Comparison of ENCODE assay signal across 8 cellular contexts in genomic region chr1:162003825-162004205, GRCh38. TPM values are rescaled to one million over a fixed set of nuclear protein-coding genes. Genes with fewer than 3 reads are reported as not detected.
DNase-seq lines count a peak whose midpoint lies in the region; ATAC-seq, FAIRE-seq and TF ChIP-seq lines count a peak whose summit lies in the region.

No MANE protein-coding gene starts in this region.

- no peaks in the 10 kb centered on the region for H3K79me2 ChIP-seq in HepG2 (ENCODE audit: insufficient read depth, low read length)

- H3K9ac ChIP-seq in HepG2 (ENCODE audit: insufficient read depth, low read depth, low read length) = no peak overlapping the region

- no peak for FAIRE-seq in HepG2 (lab: Jason Lieb, UNC)

- no peaks in the 10 kb centered on the region for H3K27me3 ChIP-seq in right lobe of liver
- H3K27me3 ChIP-seq in HepG2 (ENCODE audit: control insufficient read depth in 1 of 2, insufficient read depth in 2 of 2, low read length in 2 of 2) = peaks cover 6 to 40% of the 10 kb centered on the region in 2 experiments; a peak in 4 of 5 replicates

- H3K4me3 ChIP-seq in right lobe of liver (no peak overlapping the region), HepG2 (replicated peaks in 1 of 3; ENCODE audit: insufficient read depth in 1 of 3, low read depth in 2 of 3, low read length in 3 of 3) (no peak overlapping the region)

- no peak overlapping the region for H3K27ac Mint-ChIP-seq in mesothelial cell of epicardium
- H3K27ac Mint-ChIP-seq in activated naive CD8-positive, alpha-beta T cell treated with anti-CD3 and anti-CD28 coated beads for 36 hours = no peak overlapping the region
- H3K27ac Mint-ChIP-seq in T-helper 17 cell = no peak overlapping the region

- no peak for DNase-seq in right lobe of liver
- DNase-seq in HepG2 (ENCODE audit: low spot score) = no peak
- DNase-seq in amniotic epithelial cell (ENCODE audit: low read depth) = peak; percentile 72
- peak; percentile 76 for DNase-seq in kidney tubule cell (ENCODE audit: low spot score)
- DNase-seq in mesothelial cell of epicardium (ENCODE audit: low spot score in 2 of 2, unreplicated experiment in 2 of 2) = no peak
- DNase-seq in activated naive CD8-positive, alpha-beta T cell treated with anti-CD3 and anti-CD28 coated beads for 36 hours = no peak
- DNase-seq in T-helper 17 cell = no peak

- H3K4me1 Mint-ChIP-seq in mesothelial cell of epicardium (peaks cover 12% of the 10 kb centered on the region), T-helper 17 cell (no peaks in the 10 kb centered on the region)
- H3K4me1 Mint-ChIP-seq in activated naive CD8-positive, alpha-beta T cell treated with anti-CD3 and anti-CD28 coated beads for 36 hours = peaks cover 8% of the 10 kb centered on the region

- intact Hi-C loops in right lobe of liver (cut with DNase I) (no loop called here), HepG2 (cut with micrococcal nuclease; ENCODE audit: unreplicated experiment) (no loop called here)

- H2AFZ ChIP-seq in HepG2 (ENCODE audit: low read length) = no peak overlapping the region

- no peak overlapping the region for H3K4me2 ChIP-seq in HepG2 (ENCODE audit: low read depth, low read length)

- H3K36me3 ChIP-seq in right lobe of liver (no peaks in the 10 kb centered on the region), HepG2 (replicated peaks in 1 of 2; ENCODE audit: control insufficient read depth in 1 of 2, insufficient read depth in 2 of 2, low read length in 2 of 2) (no peaks in the 10 kb centered on the region)

- TF ChIP-seq CTCF in right lobe of liver (IDR thresholded peaks at IDR 0.05) = no peak
- no peak for TF ChIP-seq CTCF in HepG2 (CRISPR knock-in tag; IDR thresholded peaks at IDR 0.05)
- TF ChIP-seq CTCF in mesothelial cell of epicardium (IDR thresholded peaks at IDR 0.05; ENCODE audit: unreplicated experiment) = no peak

- CTCF ChIA-PET in HepG2 (lab: Yijun Ruan, JAX; ENCODE audit: low intra/inter-chr PET ratio, low total read pairs) = no interaction called here

- H3K9me3 ChIP-seq in right lobe of liver (no peaks in the 10 kb centered on the region), HepG2 (ENCODE audit: low read length) (no peaks in the 10 kb centered on the region), T-helper 17 cell (ENCODE audit: control insufficient read depth, low read length, poor library complexity, severe bottlenecking) (no peaks in the 10 kb centered on the region)

- TF ChIP-seq POLR2A in right lobe of liver (IDR thresholded peaks at IDR 0.05) (no peak), HepG2 (IDR thresholded peaks at IDR 0.05; ENCODE audit: insufficient read depth in 1 of 2, low read depth in 2 of 2, low read length in 2 of 2) (no peak)

- ATAC-seq in right lobe of liver = peak; percentile 63 to 79 (median 71)
- no peak for ATAC-seq in HepG2
- no peak for ATAC-seq in T-helper 17 cell
- ATAC-seq in HG03354 (IDR thresholded peaks at IDR 0.05; ENCODE audit: poor library complexity, severe bottlenecking, unreplicated experiment) = no peak

- no peaks in the 10 kb centered on the region for H3K9me3 Mint-ChIP-seq in mesothelial cell of epicardium
- no peaks in the 10 kb centered on the region for H3K9me3 Mint-ChIP-seq in activated naive CD8-positive, alpha-beta T cell treated with anti-CD3 and anti-CD28 coated beads for 36 hours

- BruUV-seq in HepG2 (replicated peaks; lab: Mats Ljungman, UMichigan) = no TSS peak

- WGBS in right lobe of liver (ENCODE audit: insufficient coverage, low coverage, low lambda C conversion rate, missing lambda C conversion rate) = 37% methylated on average over 6 of the region's 6 CpGs
- WGBS in HepG2 (ENCODE audit: low lambda C conversion rate) = 37% methylated on average over 6 of the region's 6 CpGs

- TF ChIP-seq EP300 in HepG2 (IDR thresholded peaks at IDR 0.05; ENCODE audit: low read depth in 2 of 2, low read length in 2 of 2) = no peak
- no peak for TF ChIP-seq EP300 in HepG2 (CRISPR knock-in tag; IDR thresholded peaks at IDR 0.05; ENCODE audit: borderline replicate concordance)

- H3K27ac ChIP-seq in right lobe of liver = peak overlapping the region in 1 of 3 donors; percentile 33
- no peak overlapping the region for H3K27ac ChIP-seq in HepG2 (ENCODE audit: extremely low read length, insufficient read depth, low read length)

- H3K4me1 ChIP-seq in right lobe of liver = no peaks in the 10 kb centered on the region
- H3K4me1 ChIP-seq in HepG2 (ENCODE audit: insufficient read depth, low read length) = no peaks in the 10 kb centered on the region

- H4K20me1 ChIP-seq in HepG2 (ENCODE audit: insufficient read depth, low read length) = no peaks in the 10 kb centered on the region

- TF ChIP-seq RAD21 in HepG2 (CRISPR knock-in tag; IDR thresholded peaks at IDR 0.05) = no peak

- H3K27me3 Mint-ChIP-seq in mesothelial cell of epicardium (ENCODE audit: low read depth) (peaks cover 22% of the 10 kb centered on the region), T-helper 17 cell (peaks cover 37% of the 10 kb centered on the region)
- peaks cover 4% of the 10 kb centered on the region for H3K27me3 Mint-ChIP-seq in activated naive CD8-positive, alpha-beta T cell treated with anti-CD3 and anti-CD28 coated beads for 36 hours

- no peak overlapping the region for H3K4me3 Mint-ChIP-seq in mesothelial cell of epicardium
- H3K4me3 Mint-ChIP-seq in activated naive CD8-positive, alpha-beta T cell treated with anti-CD3 and anti-CD28 coated beads for 36 hours = no peak overlapping the region
- H3K4me3 Mint-ChIP-seq in T-helper 17 cell = no peak overlapping the region

- in situ Hi-C loops in HepG2 (cut with HindIII; ENCODE audit: extremely low pct_ligation_motif_present, low pct_unique_long_range_greater_than_20kb) = no loop called here

- no peaks in the 10 kb centered on the region for H3K36me3 Mint-ChIP-seq in mesothelial cell of epicardium
- H3K36me3 Mint-ChIP-seq in activated naive CD8-positive, alpha-beta T cell treated with anti-CD3 and anti-CD28 coated beads for 36 hours = no peaks in the 10 kb centered on the region
- no peaks in the 10 kb centered on the region for H3K36me3 Mint-ChIP-seq in T-helper 17 cell (ENCODE audit: low read depth)

- POLR2A ChIA-PET in HepG2 (lab: Yijun Ruan, JAX) = no interaction called here

TF ChIP-seq in HepG2, 621 proteins besides CTCF, POLR2A, EP300 and RAD21 (continues in another document):
- no peak for TF ChIP-seq STAT5B (CRISPR knock-in tag; IDR thresholded peaks at IDR 0.05)
- no peak for TF ChIP-seq ZNF264 (CRISPR knock-in tag; IDR thresholded peaks at IDR 0.05)
- TF ChIP-seq KDM6A (CRISPR knock-in tag; IDR thresholded peaks at IDR 0.05; ENCODE audit: low read depth) = no peak
- TF ChIP-seq ZNF766 (CRISPR knock-in tag; IDR thresholded peaks at IDR 0.05; ENCODE audit: borderline replicate concordance) = no peak
- TF ChIP-seq ZNF572 (CRISPR knock-in tag; IDR thresholded peaks at IDR 0.05) = no peak
- TF ChIP-seq NR2F2 (IDR thresholded peaks at IDR 0.05; ENCODE audit: borderline replicate concordance, low read depth) = no peak
- no peak for TF ChIP-seq ATF1 (CRISPR knock-in tag; IDR thresholded peaks at IDR 0.05)
- no peak for TF ChIP-seq TOPORS (CRISPR knock-in tag; IDR thresholded peaks at IDR 0.05)
- TF ChIP-seq GRHL1 (CRISPR knock-in tag; conservative IDR thresholded peaks at IDR 0.05) = no peak
- no peak for TF ChIP-seq CBX1 (IDR thresholded peaks at IDR 0.05; ENCODE audit: low read depth)

RNA-seq across cellular contexts. Expression of gene OLFML2B, which starts 19.9 kb away (rescaled TPM):
- total RNA-seq in right lobe of liver (1 to 10 TPM in 3 of 6 experiments, under 1 TPM in 3; 0.37 to 2.1 (median 1.3) TPM), HepG2 (2016; rRNA removed; fragmentation: Illumina TruSeq; extraction: Trizol) (not detected in 2 replicates), mesothelial cell of epicardium (4.4 to 4.8 TPM (median 4.8 TPM) in 3 replicates), T-helper 17 cell (not detected)
- not detected in 2 replicates for total RNA-seq in HepG2 (2016; cell fraction: cytosol; rRNA removed; fragmentation: Illumina TruSeq; extraction: Trizol; ENCODE audit: low read depth)
- total RNA-seq in HepG2 (2016; cell fraction: insoluble cytoplasmic fraction; rRNA removed; fragmentation: Illumina TruSeq; extraction: Trizol) = not detected in 2 replicates
- not detected in 2 replicates for total RNA-seq in HepG2 (2016; cell fraction: membrane; rRNA removed; fragmentation: Illumina TruSeq; extraction: Trizol)
- total RNA-seq in HepG2 (2016; cell fraction: nucleus; rRNA removed; fragmentation: Illumina TruSeq; extraction: Trizol) = not detected in 2 replicates
- not detected in 2 replicates for polyA plus RNA-seq in HepG2 (2011; rRNA removed)
- polyA plus RNA-seq in HepG2 (2011; cell fraction: cytosol; rRNA removed) = not detected in 2 replicates
- polyA plus RNA-seq in HepG2 (2011; cell fraction: nucleus; rRNA removed) = not detected in 2 replicates
- not detected in 2 replicates for polyA plus RNA-seq in HepG2 (2012)
- not detected in 2 replicates for polyA plus RNA-seq in HepG2 (2016; cell fraction: cytosol; fragmentation: Illumina TruSeq; extraction: Trizol; ENCODE audit: low read depth)
- not detected in 2 replicates for polyA plus RNA-seq in HepG2 (2016; cell fraction: insoluble cytoplasmic fraction; fragmentation: Illumina TruSeq; extraction: Trizol; ENCODE audit: low read depth)
- polyA plus RNA-seq in HepG2 (2016; cell fraction: membrane; fragmentation: Illumina TruSeq; extraction: Trizol; ENCODE audit: low read depth) = not detected in 2 replicates
- not detected in 2 replicates for polyA plus RNA-seq in HepG2 (2016; cell fraction: nucleus; fragmentation: Illumina TruSeq; extraction: Trizol; ENCODE audit: insufficient read depth, low read depth)
- polyA minus RNA-seq in HepG2 (2011; rRNA and poly(A)+ RNA removed; ENCODE audit: low replicate concordance) = 0.05 TPM in 1 of 2 replicates, not detected in the other
- polyA minus RNA-seq in HepG2 (2011; cell fraction: cytosol; rRNA and poly(A)+ RNA removed) = not detected in 2 replicates
- polyA minus RNA-seq in HepG2 (2011; cell fraction: nucleus; rRNA and poly(A)+ RNA removed) = not detected in 2 replicates
- total RNA-seq in activated naive CD8-positive, alpha-beta T cell treated with anti-CD3 and anti-CD28 coated beads for 36 hours = under 1 TPM in 1 of 2 experiments, not detected in 1; 0.12 TPM

Comparison
In these comparisons a context has a peak if more than half of its experiments do, and no peak if none do; other contexts are left out.
1. ATAC-seq: peak in right lobe of liver (4 of 4); none in HepG2 (single experiment), T-helper 17 cell (single experiment) and HG03354 (single experiment).
2. DNase-seq: peak in amniotic epithelial cell (single experiment) and kidney tubule cell (single experiment); none in right lobe of liver (0 of 3), HepG2 (single experiment), mesothelial cell of epicardium (0 of 2), activated naive CD8-positive, alpha-beta T cell treated with anti-CD3 and anti-CD28 coated beads for 36 hours (single experiment) and T-helper 17 cell (0 of 3).